Comparison of ENCODE assay signal across 8 cellular contexts in genomic region chr12:643478-644292, GRCh38. TPM values are rescaled to one million over a fixed set of nuclear protein-coding genes. Genes with fewer than 3 reads are reported as not detected.
DNase-seq lines count a peak whose midpoint lies in the region; ATAC-seq and TF ChIP-seq lines count a peak whose summit lies in the region.

No MANE protein-coding gene starts in this region.

- no peaks in the 10 kb centered on the region for H3K9me3 Mint-ChIP-seq in activated CD8-positive, alpha-beta T cell treated with anti-CD3 and anti-CD28 coated beads, Interleukin-2, amount 10 ng/mL, durations not matched to agents 7 days and 5 days (ENCODE audit: insufficient read depth)

- H3K27me3 Mint-ChIP-seq in activated CD8-positive, alpha-beta T cell treated with anti-CD3 and anti-CD28 coated beads, Interleukin-2, amount 10 ng/mL, durations not matched to agents 7 days and 5 days (ENCODE audit: low read depth) = no peaks in the 10 kb centered on the region

- WGBS in heart right ventricle, 2 donors = 42 to 43% methylated on average over 32 of the region's 32 CpGs

- intact Hi-C loops in heart right ventricle (cut with DNase I) = loop anchor here in 9 of 10 donors (1.0 to 10.0 kb wide), 9 partner anchors 66 to 174 kb away; partner anchors contain the start of gene WNK1 (in 2 of the 9)

- H3K9me3 ChIP-seq in HEK293 (ENCODE audit: control insufficient read depth, insufficient read depth, low read depth, low read length) = no peaks in the 10 kb centered on the region
- no peaks in the 10 kb centered on the region for H3K9me3 ChIP-seq in heart right ventricle

- no peak for ATAC-seq in activated CD8-positive, alpha-beta T cell treated with anti-CD3 and anti-CD28 coated beads, Interleukin-2, amount 10 ng/mL, durations not matched to agents 7 days and 5 days
- ATAC-seq in heart right ventricle (peak in 3 of 8 donors; percentile 0 to 1 (median 0)), HG03025 (IDR thresholded peaks at IDR 0.05; ENCODE audit: low FRiP score, unreplicated experiment) (no peak)

- DNase-seq in CMK (ENCODE audit: low read depth) (peak; percentile 17), heart right ventricle (peak; percentile 31 to 49), NCI-H1694 treated with DMSO at 0.1 percent for 48 hours (lab: John Stamatoyannopoulos, UW) (no peak), hypothalamus (lab: John Stamatoyannopoulos, UW) (no peak)
- DNase-seq in activated CD8-positive, alpha-beta T cell treated with anti-CD3 and anti-CD28 coated beads, Interleukin-2, amount 10 ng/mL, durations not matched to agents 7 days and 5 days = peak; percentile 48

- H3K36me3 Mint-ChIP-seq in activated CD8-positive, alpha-beta T cell treated with anti-CD3 and anti-CD28 coated beads, Interleukin-2, amount 10 ng/mL, durations not matched to agents 7 days and 5 days (ENCODE audit: low read depth) = peaks cover 22% of the 10 kb centered on the region

- peaks cover 3% of the 10 kb centered on the region; the same call in 1 of the 2 replicates for H3K4me1 ChIP-seq in HEK293 (ENCODE audit: control insufficient read depth, insufficient read depth, low read length)
- H3K4me1 ChIP-seq in heart right ventricle = peaks cover 23 to 80% (median 60%) of the 10 kb centered on the region in 9 donors

- H3K36me3 ChIP-seq in HEK293 (ENCODE audit: control insufficient read depth in 2 of 2, insufficient read depth in 1 of 2, low read length in 2 of 2) (no peaks in the 10 kb centered on the region), heart right ventricle (peaks cover 0 to 6% (median 0%) of the 10 kb centered on the region in 9 donors)

- H3K4me3 ChIP-seq in HEK293 (ENCODE audit: low read depth, low read length) = no peak overlapping the region; the same call in 1 of the 2 replicates
- H3K4me3 ChIP-seq in heart right ventricle = peak overlapping the region; percentile 45 to 76 (median 68)
- peak overlapping the region; percentile 39 to 74 (median 49) for H3K4me3 ChIP-seq in skin epidermis

- H3K27ac ChIP-seq in HEK293 (ENCODE audit: extremely low read depth, low read depth, low read length) = peak overlapping the region; percentile 74; the same call in 1 of the 2 replicates
- peak overlapping the region; percentile 98 to 100 (median 99) for H3K27ac ChIP-seq in heart right ventricle
- H3K27ac ChIP-seq in skin epidermis = peak overlapping the region; percentile 86 to 100 (median 99)

- H3K27ac Mint-ChIP-seq in activated CD8-positive, alpha-beta T cell treated with anti-CD3 and anti-CD28 coated beads, Interleukin-2, amount 10 ng/mL, durations not matched to agents 7 days and 5 days = peak overlapping the region; percentile 94

- peaks cover 57% of the 10 kb centered on the region for H3K4me1 Mint-ChIP-seq in activated CD8-positive, alpha-beta T cell treated with anti-CD3 and anti-CD28 coated beads, Interleukin-2, amount 10 ng/mL, durations not matched to agents 7 days and 5 days (ENCODE audit: low read depth)

- CTCF ChIA-PET in HEK293 (lab: Yijun Ruan, JAX) = interaction anchor here (0.9 to 1.4 kb wide), 2 partner anchors 96 to 107 kb away, joined by 3 to 4 read pairs; no protein-coding TSS in a partner anchor
- CTCF ChIA-PET in activated CD8-positive, alpha-beta T cell treated with anti-CD3 and anti-CD28 coated beads, Interleukin-2, amount 10 ng/mL, durations not matched to agents 7 days and 5 days (lab: Charles Lee) = interaction anchor here (0.8 to 3.4 kb wide), 8 partner anchors 25 to 940 kb away, joined by 3 to 40 read pairs (median 3); partner anchors contain the start of gene WNK1

- POLR2A ChIA-PET in HEK293 (lab: Yijun Ruan, JAX) = no interaction called here
- POLR2A ChIA-PET in activated CD8-positive, alpha-beta T cell treated with anti-CD3 and anti-CD28 coated beads, Interleukin-2, amount 10 ng/mL, durations not matched to agents 7 days and 5 days (lab: Charles Lee) = interaction anchor here (0.6 to 5.0 kb wide), 7 partner anchors 13 to 164 kb away, joined by 3 to 39 read pairs (median 5); partner anchors contain the start of gene WNK1

- H3K4me3 Mint-ChIP-seq in activated CD8-positive, alpha-beta T cell treated with anti-CD3 and anti-CD28 coated beads, Interleukin-2, amount 10 ng/mL, durations not matched to agents 7 days and 5 days = peak overlapping the region; percentile 83

- no peak for TF ChIP-seq CTCF in HEK293 (tag by site-specific recombination; IDR thresholded peaks at IDR 0.05)
- TF ChIP-seq CTCF in heart right ventricle (IDR thresholded peaks at IDR 0.05) = no peak

- H3K27me3 ChIP-seq in heart right ventricle = no peaks in the 10 kb centered on the region

TF ChIP-seq in HEK293, 187 proteins besides CTCF, POLR2A, EP300 and RAD21:
- TF ChIP-seq ZNF623 (tag by site-specific recombination; IDR thresholded peaks at IDR 0.05) (no peak), ZNF707 (tag by site-specific recombination; IDR thresholded peaks at IDR 0.05) (no peak), ZNF488 (tag by site-specific recombination; IDR thresholded peaks at IDR 0.05) (no peak), ZNF654 (tag by site-specific recombination; IDR thresholded peaks at IDR 0.05; ENCODE audit: low read depth) (no peak), ZBTB26 (tag by site-specific recombination; optimal IDR thresholded peaks at IDR 0.05) (no peak)

RNA-seq across cellular contexts. Expression of gene NINJ2, which starts 19.6 kb away (rescaled TPM):
- total RNA-seq in activated CD8-positive, alpha-beta T cell treated with anti-CD3 and anti-CD28 coated beads, Interleukin-2, amount 10 ng/mL, durations not matched to agents 7 days and 5 days = 10 to 100 TPM in 1 of 2 experiments, 1 to 10 TPM in 1; 8.0 to 10.6 TPM
- 10 to 100 TPM in 3 of 10 donors, 1 to 10 TPM in 7; 1.9 to 18.7 (median 8.3) TPM for total RNA-seq in heart right ventricle
- polyA plus RNA-seq in heart right ventricle = 10 to 100 TPM in 1 of 2 donors, 1 to 10 TPM in 1; 4.6 to 25.7 TPM

Comparison
In these comparisons a context has a peak if more than half of its experiments do, and no peak if none do; other contexts are left out.
1. DNase-seq: peak in CMK (single experiment), activated CD8-positive, alpha-beta T cell treated with anti-CD3 and anti-CD28 coated beads, Interleukin-2, amount 10 ng/mL, durations not matched to agents 7 days and 5 days (single experiment) and heart right ventricle (2 of 2); none in NCI-H1694 treated with DMSO at 0.1 percent for 48 hours (single experiment) and hypothalamus (0 of 51).
2. Peak in every context shown above with its lines, with median percentiles within 50 percentile points of each other: H3K27ac ChIP-seq.